ENCODE assay signal across 18 cellular contexts in the genomic region with DNA sequence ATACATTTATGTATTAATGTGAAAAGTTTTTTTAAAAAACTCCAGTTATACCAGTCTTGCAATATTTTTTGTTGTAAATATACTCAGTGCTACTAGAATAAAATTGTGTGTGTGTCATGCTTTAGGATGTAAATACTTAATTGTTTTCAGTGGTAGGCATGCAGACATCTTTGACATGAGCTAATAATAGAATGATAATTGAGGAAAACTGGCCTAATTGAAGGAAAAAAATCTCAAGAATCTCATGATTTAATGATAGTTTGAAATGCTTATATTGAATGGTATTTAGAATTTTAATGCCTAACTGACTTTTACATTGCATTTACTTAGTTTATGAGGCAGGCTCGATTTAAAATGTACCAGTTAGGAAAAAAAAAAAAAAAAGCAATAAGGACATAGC. TPM values are rescaled to one million over a fixed set of nuclear protein-coding genes. Genes with fewer than 3 reads are reported as not detected.
A peak's percentile ranks its signal among the peaks of the same experiment; 100 is the strongest.
DNase-seq lines count a peak whose midpoint lies in the region; ATAC-seq and TF ChIP-seq lines count a peak whose summit lies in the region.
"Had no signal": no experiment of that assay in that cellular context is flagged by ENCODE, and none has a peak within 500 bp of the region (broad histone marks: within the 10 kb centered on the region; RNA-seq: fewer than 3 reads in every experiment).

No MANE protein-coding gene starts in this region.

- H3K4me3 ChIP-seq in SK-N-SH (ENCODE audit: low read depth in 2 of 2, low read length in 1 of 2) (peak overlapping the region; percentile 64 to 82; a peak in 3 of 4 replicates), smooth muscle cell (peak overlapping the region; percentile 6)
- H3K4me3 ChIP-seq: K562 had no signal

- H3K9ac ChIP-seq in SK-N-SH (peak overlapping the region; percentile 89), smooth muscle cell (ENCODE audit: low read depth) (no peak overlapping the region)

- peak overlapping the region; percentile 64 for H3K4me3 Mint-ChIP-seq in glutamatergic neuron (ENCODE audit: unreplicated experiment)
- H3K4me3 Mint-ChIP-seq in natural killer cell treated with Interleukin-12 subunit alpha and Interleukin-12 subunit beta and Interleukin-15 and Interleukin-18, amount 100 ng/mL, for 72 hours, result no peak overlapping the region

- no peaks in the 10 kb centered on the region for H3K9me3 ChIP-seq in SK-N-SH
- H3K9me3 ChIP-seq in smooth muscle cell (replicated peaks; ENCODE audit: low read depth), result no peaks in the 10 kb centered on the region

- TF ChIP-seq CTCF in SK-N-SH (IDR thresholded peaks at IDR 0.05) (no peak), glutamatergic neuron (IDR thresholded peaks at IDR 0.05; ENCODE audit: partially characterized antibody, unreplicated experiment) (no peak), smooth muscle cell (IDR thresholded peaks at IDR 0.05; ENCODE audit: borderline replicate concordance, insufficient read depth, poor library complexity, severe bottlenecking) (no peak)

- H3K27ac Mint-ChIP-seq in glutamatergic neuron (ENCODE audit: unreplicated experiment), result no peak overlapping the region
- H3K27ac Mint-ChIP-seq in natural killer cell treated with Interleukin-12 subunit alpha and Interleukin-12 subunit beta and Interleukin-15 and Interleukin-18, amount 100 ng/mL, for 72 hours, result no peak overlapping the region
- H3K27ac Mint-ChIP-seq: CD14-positive monocyte had no signal

- no peak for ATAC-seq in natural killer cell treated with Interleukin-12 subunit alpha and Interleukin-12 subunit beta and Interleukin-15 and Interleukin-18, amount 100 ng/mL, for 72 hours
- ATAC-seq: K562 had no signal

- WGBS in SK-N-SH (ENCODE audit: low lambda C conversion rate), result 9% methylated on average over 1 of the region's 1 CpG
- 69% methylated on average over 1 of the region's 1 CpG for WGBS in smooth muscle cell (ENCODE audit: low lambda C conversion rate)

- peaks cover 30% of the 10 kb centered on the region for H3K27me3 Mint-ChIP-seq in glutamatergic neuron (ENCODE audit: unreplicated experiment)
- H3K27me3 Mint-ChIP-seq in natural killer cell treated with Interleukin-12 subunit alpha and Interleukin-12 subunit beta and Interleukin-15 and Interleukin-18, amount 100 ng/mL, for 72 hours, result peaks cover 41 to 46% of the 10 kb centered on the region in 2 donors

- no peak for TF ChIP-seq RAD21 in SK-N-SH (IDR thresholded peaks at IDR 0.05; ENCODE audit: low read length)

- no peaks in the 10 kb centered on the region for H3K27me3 ChIP-seq in SK-N-SH (ENCODE audit: insufficient read depth)
- H3K27me3 ChIP-seq in smooth muscle cell (ENCODE audit: low read depth), result peaks cover 91% of the 10 kb centered on the region

- H3K79me2 ChIP-seq in SK-N-SH (ENCODE audit: insufficient read depth) (peaks cover 100% of the 10 kb centered on the region), smooth muscle cell (ENCODE audit: low read depth) (no peaks in the 10 kb centered on the region)

- H2AFZ ChIP-seq in SK-N-SH (ENCODE audit: low read depth), result no peak overlapping the region
- no peak overlapping the region for H2AFZ ChIP-seq in smooth muscle cell (ENCODE audit: low read depth)

- no peaks in the 10 kb centered on the region for H3K9me2 ChIP-seq in SK-N-SH

- peaks cover 52% of the 10 kb centered on the region for H3K4me1 Mint-ChIP-seq in glutamatergic neuron (ENCODE audit: low read depth, unreplicated experiment)
- H3K4me1 Mint-ChIP-seq in natural killer cell treated with Interleukin-12 subunit alpha and Interleukin-12 subunit beta and Interleukin-15 and Interleukin-18, amount 100 ng/mL, for 72 hours (ENCODE audit: low read depth in 2 of 2), result peaks cover 17 to 28% of the 10 kb centered on the region in 2 donors

- peak overlapping the region; percentile 93 to 99 for H3K27ac ChIP-seq in SK-N-SH (ENCODE audit: low read depth in 2 of 2, low read length in 1 of 2)
- H3K27ac ChIP-seq in smooth muscle cell (ENCODE audit: low read depth), result no peak overlapping the region
- H3K27ac ChIP-seq: HL-60 had no signal

- POLR2A ChIA-PET in SK-N-SH (lab: Yijun Ruan, JAX), result interaction anchor here (1.1 to 2.9 kb wide), 5 partner anchors 23 to 244 kb away, joined by 3 to 31 read pairs (median 5); no protein-coding TSS in a partner anchor

- H3K4me2 ChIP-seq in SK-N-SH, result peak overlapping the region; percentile 82
- H3K4me2 ChIP-seq in smooth muscle cell, result no peak overlapping the region

- H3K36me3 ChIP-seq in SK-N-SH (replicated peaks in 1 of 2; ENCODE audit: control insufficient read depth in 1 of 2, insufficient read depth in 2 of 2, low read length in 1 of 2), result peaks cover 5 to 6% of the 10 kb centered on the region in 2 experiments
- H3K36me3 ChIP-seq in smooth muscle cell (ENCODE audit: low read depth), result no peaks in the 10 kb centered on the region

- H3K4me1 ChIP-seq in SK-N-SH (ENCODE audit: control insufficient read depth in 1 of 2, insufficient read depth in 2 of 2, low read depth in 1 of 2, low read length in 1 of 2) (peaks cover 6 to 8% of the 10 kb centered on the region in 2 experiments; a peak in 3 of 4 replicates), smooth muscle cell (ENCODE audit: low read depth) (peaks cover 25% of the 10 kb centered on the region)

- no peaks in the 10 kb centered on the region; the same call in 1 of the 2 replicates for H4K20me1 ChIP-seq in SK-N-SH (ENCODE audit: insufficient read depth)
- H4K20me1 ChIP-seq in smooth muscle cell (ENCODE audit: low read depth), result peaks cover 44% of the 10 kb centered on the region

- peaks cover 30% of the 10 kb centered on the region for H3K9me3 Mint-ChIP-seq in glutamatergic neuron (ENCODE audit: unreplicated experiment)
- H3K9me3 Mint-ChIP-seq in natural killer cell treated with Interleukin-12 subunit alpha and Interleukin-12 subunit beta and Interleukin-15 and Interleukin-18, amount 100 ng/mL, for 72 hours, result no peaks in the 10 kb centered on the region

- TF ChIP-seq EP300 in SK-N-SH (IDR thresholded peaks at IDR 0.05; ENCODE audit: borderline replicate concordance in 1 of 2, low read depth in 1 of 2, low read length in 1 of 2), result no peak; a peak in 1 of 4 replicates

- H3K36me3 Mint-ChIP-seq in glutamatergic neuron (ENCODE audit: unreplicated experiment), result peaks cover 13% of the 10 kb centered on the region
- H3K36me3 Mint-ChIP-seq in natural killer cell treated with Interleukin-12 subunit alpha and Interleukin-12 subunit beta and Interleukin-15 and Interleukin-18, amount 100 ng/mL, for 72 hours, result peaks cover 13% of the 10 kb centered on the region

- peak; percentile 46 for DNase-seq in ELR (ENCODE audit: low read depth)
- DNase-seq in SK-N-SH, result no peak
- no peak for DNase-seq in glutamatergic neuron
- DNase-seq in smooth muscle cell (lab: John Stamatoyannopoulos, UW; ENCODE audit: unreplicated experiment), result no peak
- DNase-seq in SKM-1 (lab: John Stamatoyannopoulos, UW; ENCODE audit: unreplicated experiment), result no peak
- no peak for DNase-seq in natural killer cell treated with Interleukin-12 subunit alpha and Interleukin-12 subunit beta and Interleukin-15 and Interleukin-18, amount 100 ng/mL, for 72 hours (ENCODE audit: low spot score)
- DNase-seq in stimulated activated CD4-positive, alpha-beta T cell treated with anti-CD3 and anti-CD28 coated beads, Interleukin-12 subunit alpha, Interleukin-12 subunit beta, amount 100 ng/mL, for 4 hours, result no peak
- DNase-seq: DMS 273 treated with DMSO at 0.1 percent for 48 hours, MV-4-11, NCI-H1417, NCI-H1930, NCI-H2171 treated with DMSO at 0.1 percent for 48 hours, NCI-H446 treated with DMSO at 0.1 percent for 48 hours, NCI-H748 treated with DMSO at 0.1 percent for 48 hours had no signal

- CTCF ChIA-PET in SK-N-SH (lab: Yijun Ruan, JAX), result interaction anchor here (0.6 to 5.7 kb wide), 11 partner anchors 11 to 480 kb away, joined by 3 to 30 read pairs (median 4); no protein-coding TSS in a partner anchor

- H3F3A ChIP-seq in SK-N-SH (replicated peaks; ENCODE audit: insufficient read depth) (peaks cover 35% of the 10 kb centered on the region), smooth muscle cell (ENCODE audit: low read depth) (no peaks in the 10 kb centered on the region)

TF ChIP-seq in SK-N-SH, 30 proteins besides CTCF, POLR2A, EP300 and RAD21:
- no peak for TF ChIP-seq RCOR1 (IDR thresholded peaks at IDR 0.05; ENCODE audit: low read length)
- no peak for TF ChIP-seq TEAD4 (IDR thresholded peaks at IDR 0.05; ENCODE audit: borderline replicate concordance, insufficient read depth)
- no peak for TF ChIP-seq EZH2phosphoT487 (IDR thresholded peaks at IDR 0.05; ENCODE audit: borderline replicate concordance, low read depth)
- no peak for TF ChIP-seq MXI1 (IDR thresholded peaks at IDR 0.05; ENCODE audit: low read depth, low read length)
- TF ChIP-seq FOXJ3 (CRISPR knock-in tag; IDR thresholded peaks at IDR 0.05), result no peak
- TF ChIP-seq GATA2 (CRISPR knock-in tag; IDR thresholded peaks at IDR 0.05), result no peak
- TF ChIP-seq TCF12 (IDR thresholded peaks at IDR 0.05), result no peak
- no peak for TF ChIP-seq TAF1 (IDR thresholded peaks at IDR 0.05; ENCODE audit: borderline replicate concordance, low read depth, low read length)
- no peak for TF ChIP-seq MEF2A (IDR thresholded peaks at IDR 0.05; ENCODE audit: borderline replicate concordance, low read depth)
- TF ChIP-seq SMC3 (IDR thresholded peaks at IDR 0.05; ENCODE audit: low read depth, low read length), result no peak
- TF ChIP-seq SIN3A (IDR thresholded peaks at IDR 0.05; ENCODE audit: borderline replicate concordance, low read depth, low read length), result no peak
- TF ChIP-seq POLR2AphosphoS5 (IDR thresholded peaks at IDR 0.05; ENCODE audit: low read depth, low read length), result no peak
- TF ChIP-seq, protein P1, sequence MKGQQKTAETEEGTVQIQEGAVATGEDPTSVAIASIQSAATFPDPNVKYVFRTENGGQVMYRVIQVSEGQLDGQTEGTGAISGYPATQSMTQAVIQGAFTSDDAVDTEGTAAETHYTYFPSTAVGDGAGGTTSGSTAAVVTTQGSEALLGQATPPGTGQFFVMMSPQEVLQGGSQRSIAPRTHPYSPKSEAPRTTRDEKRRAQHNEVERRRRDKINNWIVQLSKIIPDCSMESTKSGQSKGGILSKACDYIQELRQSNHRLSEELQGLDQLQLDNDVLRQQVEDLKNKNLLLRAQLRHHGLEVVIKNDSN (IDR thresholded peaks at IDR 0.05; ENCODE audit: borderline replicate concordance, low read depth), result no peak

RNA-seq across cellular contexts. Expression of gene MAB21L1, which starts 3.2 kb away (rescaled TPM):
- polyA plus RNA-seq in SK-N-SH (2012; rRNA removed) (42.3 and 44.8 TPM in 2 replicates), smooth muscle cell (0.18 and 0.59 TPM in 2 replicates)
- 41.2 and 45.8 TPM in 2 replicates for polyA plus RNA-seq in SK-N-SH (2012; cell fraction: cytosol; rRNA removed)
- polyA plus RNA-seq in SK-N-SH (2012; cell fraction: nucleus; rRNA removed), result 21.8 and 27.7 TPM in 2 replicates
- total RNA-seq in glutamatergic neuron (ENCODE audit: unreplicated experiment) (48.7 TPM), smooth muscle cell (0.09 TPM in 1 of 2 replicates, not detected in the other)
- total RNA-seq in natural killer cell treated with Interleukin-12 subunit alpha and Interleukin-12 subunit beta and Interleukin-15 and Interleukin-18, amount 100 ng/mL, for 72 hours, result under 1 TPM in 1 of 2 donors, not detected in 1; 0.14 TPM
- total RNA-seq: A673, K562 had no signal
- polyA plus RNA-seq: CD14-positive monocyte, K562 had no signal

Comparison
In these comparisons a context has a peak if more than half of its experiments do, and no peak if none do; other contexts are left out.
1. RNA of gene MAB21L1, which starts 3.2 kb away (total RNA-seq): 48.7 TPM in glutamatergic neuron (single experiment); 0.14 TPM in natural killer cell treated with Interleukin-12 subunit alpha and Interleukin-12 subunit beta and Interleukin-15 and Interleukin-18, amount 100 ng/mL, for 72 hours and 0.09 TPM in smooth muscle cell; every median in the first group is over 10 times any median in the second.